ENCODE assay signal across 18 cellular contexts in the genomic region with DNA sequence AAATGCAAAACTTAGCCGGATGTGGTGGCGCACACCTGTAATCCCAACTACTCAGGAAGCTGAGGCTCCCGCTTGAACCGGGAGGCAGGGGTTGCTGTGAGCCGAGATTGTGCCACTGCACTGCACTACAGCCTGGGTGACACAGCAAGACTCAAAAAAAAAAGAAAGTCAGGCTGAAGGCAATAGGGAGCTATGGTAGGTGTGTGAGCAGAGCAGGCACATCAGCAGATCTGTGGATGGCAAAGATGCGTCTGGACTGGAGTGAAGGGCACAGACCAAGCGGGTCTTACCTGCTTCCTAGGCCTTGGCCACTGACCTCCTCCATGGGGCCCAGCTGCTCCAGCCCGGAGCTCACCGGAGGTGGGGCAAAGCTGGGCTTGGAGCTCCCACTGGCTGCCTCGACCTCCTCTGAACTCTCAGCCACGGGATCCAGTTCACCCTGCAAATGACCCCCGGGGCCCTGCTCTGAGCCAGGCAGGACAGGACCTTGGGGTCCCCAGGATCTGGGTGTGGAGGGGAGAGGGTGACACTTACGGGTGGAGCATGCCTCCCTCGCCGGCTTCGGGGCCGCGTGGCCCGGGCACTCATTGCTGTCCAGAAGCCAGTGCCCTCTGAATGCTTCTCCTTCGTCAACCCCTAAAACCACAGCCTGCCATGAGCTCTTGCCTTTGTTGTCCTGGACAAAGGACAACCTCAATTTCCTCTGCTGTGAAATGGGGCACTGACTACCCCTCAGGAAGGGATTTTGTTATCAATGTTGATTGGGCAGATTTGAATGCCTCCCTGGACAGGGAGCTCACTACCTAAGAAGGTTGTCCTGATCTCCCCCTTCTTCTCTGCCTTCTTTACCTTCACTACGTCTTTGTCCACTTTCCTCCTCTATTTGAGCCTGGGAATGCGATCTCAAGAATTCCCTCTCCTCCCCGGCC. TPM values are rescaled to one million over a fixed set of nuclear protein-coding genes. Genes with fewer than 3 reads are reported as not detected.
DNase-seq lines count a peak whose midpoint lies in the region; ATAC-seq and TF ChIP-seq lines count a peak whose summit lies in the region.
"Had no signal": no experiment of that assay in that cellular context is flagged by ENCODE, and none has a peak within 500 bp of the region (broad histone marks: within the 10 kb centered on the region; RNA-seq: fewer than 3 reads in every experiment).

No MANE protein-coding gene starts in this region.

- H3K79me2 ChIP-seq in mesendoderm (ENCODE audit: control insufficient read depth, insufficient read depth, low read length): peaks cover 3% of the 10 kb centered on the region

- no peak overlapping the region for H3K27ac ChIP-seq in mesendoderm (ENCODE audit: low read depth, low read length)
- peak overlapping the region; percentile 27 for H3K27ac ChIP-seq in temporal lobe (ENCODE audit: low read depth, low read length)
- no peak overlapping the region for H3K27ac ChIP-seq in ovary
- H3K27ac ChIP-seq: pancreas had no signal

- H4K5ac ChIP-seq in mesendoderm (ENCODE audit: low read length): peak overlapping the region; percentile 47

- H3K4me1 Mint-ChIP-seq in activated CD8-positive, alpha-beta T cell treated with anti-CD3 and anti-CD28 coated beads for 36 hours (ENCODE audit: low read depth): peaks cover 21% of the 10 kb centered on the region
- peaks cover 33% of the 10 kb centered on the region for H3K4me1 Mint-ChIP-seq in activated CD8-positive, alpha-beta T cell treated with anti-CD3 and anti-CD28 coated beads, Interleukin-2, amount 10 ng/mL, durations not matched to agents 7 days and 5 days (ENCODE audit: low read depth)
- H3K4me1 Mint-ChIP-seq in activated B cell treated with CpG ODN at 0.5 μM for 24 hours: peaks cover 33% of the 10 kb centered on the region

- H2BK120ac ChIP-seq in mesendoderm (ENCODE audit: low read depth, low read length): no peak overlapping the region

- H2BK5ac ChIP-seq in mesendoderm (ENCODE audit: low read length): no peak overlapping the region

- no peak overlapping the region for H3K4ac ChIP-seq in mesendoderm (ENCODE audit: low read depth, low read length)

- no peaks in the 10 kb centered on the region for H3K9me3 Mint-ChIP-seq in activated CD8-positive, alpha-beta T cell treated with anti-CD3 and anti-CD28 coated beads for 36 hours
- H3K9me3 Mint-ChIP-seq in activated CD8-positive, alpha-beta T cell treated with anti-CD3 and anti-CD28 coated beads, Interleukin-2, amount 10 ng/mL, durations not matched to agents 7 days and 5 days (ENCODE audit: insufficient read depth): no peaks in the 10 kb centered on the region
- H3K9me3 Mint-ChIP-seq in activated B cell treated with CpG ODN at 0.5 μM for 24 hours: no peaks in the 10 kb centered on the region

- H3K9ac ChIP-seq in mesendoderm (ENCODE audit: low read length): peak overlapping the region; percentile 61

- CTCF ChIA-PET in activated CD8-positive, alpha-beta T cell treated with anti-CD3 and anti-CD28 coated beads for 36 hours (lab: Charles Lee): interaction anchor here (1.2 to 5.9 kb wide), 4 partner anchors 19 to 125 kb away, joined by 3 to 46 read pairs (median 3); a partner anchor contains a TSS
- CTCF ChIA-PET in activated CD8-positive, alpha-beta T cell treated with anti-CD3 and anti-CD28 coated beads, Interleukin-2, amount 10 ng/mL, durations not matched to agents 7 days and 5 days (lab: Charles Lee): interaction anchor here (0.6 to 10.9 kb wide), 7 partner anchors 18 to 558 kb away, joined by 3 to 109 read pairs (median 3); a partner anchor contains a TSS
- CTCF ChIA-PET in activated B cell treated with CpG ODN at 0.5 μM for 24 hours (lab: Charles Lee): interaction anchor here (0.7 to 1.2 kb wide), 2 partner anchors 17 to 37 kb away, joined by 3 to 4 read pairs; a partner anchor contains a TSS

- POLR2A ChIA-PET in activated CD8-positive, alpha-beta T cell treated with anti-CD3 and anti-CD28 coated beads for 36 hours (lab: Charles Lee): interaction anchor here (0.6 to 5.7 kb wide), 3 partner anchors 18 to 680 kb away, joined by 3 to 36 read pairs (median 6); a partner anchor contains a TSS
- POLR2A ChIA-PET in activated CD8-positive, alpha-beta T cell treated with anti-CD3 and anti-CD28 coated beads, Interleukin-2, amount 10 ng/mL, durations not matched to agents 7 days and 5 days (lab: Charles Lee): interaction anchor here (0.5 to 0.7 kb wide), 3 partner anchors 8 to 44 kb away, joined by 3 to 4 read pairs (median 3); no protein-coding TSS in a partner anchor
- POLR2A ChIA-PET in activated B cell treated with CpG ODN at 0.5 μM for 24 hours (lab: Charles Lee): interaction anchor here (0.6 to 2.4 kb wide), 5 partner anchors 38 to 936 kb away, joined by 3 to 9 read pairs (median 3); a partner anchor contains a TSS

- WGBS in mesendoderm (ENCODE audit: extremely low coverage, insufficient coverage, low lambda C conversion rate): no CpG with 5 or more reads among the region's 23 CpGs
- 72 to 76% (median 75%) methylated on average over 23 of the region's 23 CpGs for WGBS in ovary, 3 donors

- ATAC-seq in activated CD8-positive, alpha-beta T cell treated with anti-CD3 and anti-CD28 coated beads for 36 hours: no peak
- ATAC-seq in activated CD8-positive, alpha-beta T cell treated with anti-CD3 and anti-CD28 coated beads, Interleukin-2, amount 10 ng/mL, durations not matched to agents 7 days and 5 days: no peak
- ATAC-seq in activated B cell treated with CpG ODN at 0.5 μM for 24 hours (ENCODE audit: low read depth): no peak
- ATAC-seq: activated CD8-positive, alpha-beta memory T cell treated with anti-CD3 and anti-CD28 coated beads, Interleukin-2, amount 10 ng/mL, durations not matched to agents 7 days and 5 days; pancreas; stimulated activated naive CD8-positive, alpha-beta T cell treated with anti-CD3 and anti-CD28 coated beads, Interleukin-15, Interleukin-2, amounts not matched to agents 100 U/mL and 50 U/mL, for 24 hours had no signal

- peaks cover 1% of the 10 kb centered on the region for H3K36me3 Mint-ChIP-seq in activated CD8-positive, alpha-beta T cell treated with anti-CD3 and anti-CD28 coated beads for 36 hours (ENCODE audit: low read depth)
- no peaks in the 10 kb centered on the region for H3K36me3 Mint-ChIP-seq in activated CD8-positive, alpha-beta T cell treated with anti-CD3 and anti-CD28 coated beads, Interleukin-2, amount 10 ng/mL, durations not matched to agents 7 days and 5 days (ENCODE audit: low read depth)
- H3K36me3 Mint-ChIP-seq in activated B cell treated with CpG ODN at 0.5 μM for 24 hours (ENCODE audit: low read depth): peaks cover 8% of the 10 kb centered on the region
- H3K36me3 Mint-ChIP-seq: activated CD8-positive, alpha-beta memory T cell treated with anti-CD3 and anti-CD28 coated beads, Interleukin-2, amount 10 ng/mL, durations not matched to agents 7 days and 5 days had no signal

- H3K4me2 ChIP-seq in mesendoderm (ENCODE audit: low read length): no peak overlapping the region

- peaks cover 2% of the 10 kb centered on the region for H3K4me1 ChIP-seq in mesendoderm (ENCODE audit: control insufficient read depth, low read depth, low read length)
- H3K4me1 ChIP-seq in ovary (ENCODE audit: insufficient read depth): peaks cover 4% of the 10 kb centered on the region

- no peak overlapping the region for H3K23ac ChIP-seq in mesendoderm (ENCODE audit: low read length)

- no peaks in the 10 kb centered on the region for H3K27me3 ChIP-seq in mesendoderm (ENCODE audit: insufficient read depth, low read length, poor library complexity)
- no peaks in the 10 kb centered on the region for H3K27me3 ChIP-seq in ovary
- H3K27me3 ChIP-seq: adrenal gland, pancreas, Peyer's patch had no signal

- H2BK15ac ChIP-seq in mesendoderm (replicated peaks; ENCODE audit: low read depth): no peak overlapping the region

- H4K8ac ChIP-seq in mesendoderm (ENCODE audit: low read depth, low read length): no peak overlapping the region

- H3K27me3 Mint-ChIP-seq in activated CD8-positive, alpha-beta T cell treated with anti-CD3 and anti-CD28 coated beads for 36 hours: no peaks in the 10 kb centered on the region
- peaks cover 2% of the 10 kb centered on the region for H3K27me3 Mint-ChIP-seq in activated CD8-positive, alpha-beta T cell treated with anti-CD3 and anti-CD28 coated beads, Interleukin-2, amount 10 ng/mL, durations not matched to agents 7 days and 5 days (ENCODE audit: low read depth)
- no peaks in the 10 kb centered on the region for H3K27me3 Mint-ChIP-seq in activated B cell treated with CpG ODN at 0.5 μM for 24 hours
- H3K27me3 Mint-ChIP-seq: activated CD8-positive, alpha-beta memory T cell treated with anti-CD3 and anti-CD28 coated beads, Interleukin-2, amount 10 ng/mL, durations not matched to agents 7 days and 5 days had no signal

- peak overlapping the region; percentile 5 for H3K18ac ChIP-seq in mesendoderm (ENCODE audit: low read length)

- H3K36me3 ChIP-seq in mesendoderm (ENCODE audit: control insufficient read depth, insufficient read depth, low read length) (no peaks in the 10 kb centered on the region), ovary (no peaks in the 10 kb centered on the region)
- H3K36me3 ChIP-seq: pancreas had no signal

- peak overlapping the region; percentile 6 for H3K27ac Mint-ChIP-seq in activated CD8-positive, alpha-beta T cell treated with anti-CD3 and anti-CD28 coated beads for 36 hours
- H3K27ac Mint-ChIP-seq in activated CD8-positive, alpha-beta T cell treated with anti-CD3 and anti-CD28 coated beads, Interleukin-2, amount 10 ng/mL, durations not matched to agents 7 days and 5 days: no peak overlapping the region
- peak overlapping the region; percentile 24 for H3K27ac Mint-ChIP-seq in activated B cell treated with CpG ODN at 0.5 μM for 24 hours
- H3K27ac Mint-ChIP-seq: activated CD8-positive, alpha-beta memory T cell treated with anti-CD3 and anti-CD28 coated beads, Interleukin-2, amount 10 ng/mL, durations not matched to agents 7 days and 5 days had no signal

- no peak for TF ChIP-seq CTCF in activated CD8-positive, alpha-beta T cell treated with anti-CD3 and anti-CD28 coated beads for 36 hours (IDR thresholded peaks at IDR 0.05)
- TF ChIP-seq CTCF in activated B cell treated with CpG ODN at 0.5 μM for 24 hours (IDR thresholded peaks at IDR 0.05) (no peak), ovary (IDR thresholded peaks at IDR 0.05) (no peak)

- peak overlapping the region; percentile 71 for H2AK5ac ChIP-seq in mesendoderm (ENCODE audit: low read length)

- TF ChIP-seq POLR2A in ovary (IDR thresholded peaks at IDR 0.05): no peak

- H3K56ac ChIP-seq in mesendoderm (ENCODE audit: low read length): peak overlapping the region; percentile 81

- no peaks in the 10 kb centered on the region for H3K79me1 ChIP-seq in mesendoderm (ENCODE audit: low read length)

- intact Hi-C loops in activated CD8-positive, alpha-beta T cell treated with anti-CD3 and anti-CD28 coated beads for 36 hours (cut with micrococcal nuclease): no loop called here
- intact Hi-C loops in activated B cell treated with CpG ODN at 0.5 μM for 24 hours (cut with micrococcal nuclease) (no loop called here), ovary (cut with DNase I) (no loop called here)

- no peak overlapping the region for H3K4me3 Mint-ChIP-seq in activated CD8-positive, alpha-beta T cell treated with anti-CD3 and anti-CD28 coated beads for 36 hours
- H3K4me3 Mint-ChIP-seq in activated CD8-positive, alpha-beta T cell treated with anti-CD3 and anti-CD28 coated beads, Interleukin-2, amount 10 ng/mL, durations not matched to agents 7 days and 5 days: no peak overlapping the region
- H3K4me3 Mint-ChIP-seq in activated B cell treated with CpG ODN at 0.5 μM for 24 hours: no peak overlapping the region
- H3K4me3 Mint-ChIP-seq: activated CD8-positive, alpha-beta memory T cell treated with anti-CD3 and anti-CD28 coated beads, Interleukin-2, amount 10 ng/mL, durations not matched to agents 7 days and 5 days had no signal

- DNase-seq in activated CD8-positive, alpha-beta T cell treated with anti-CD3 and anti-CD28 coated beads for 36 hours: no peak
- DNase-seq in activated CD8-positive, alpha-beta T cell treated with anti-CD3 and anti-CD28 coated beads, Interleukin-2, amount 10 ng/mL, durations not matched to agents 7 days and 5 days: no peak
- DNase-seq in activated B cell treated with CpG ODN at 0.5 μM for 24 hours (no peak), mesendoderm (no peak), NCI-H2171 (lab: John Stamatoyannopoulos, UW) (no peak), NCI-H526 (lab: John Stamatoyannopoulos, UW) (no peak), ovary (no peak)
- DNase-seq: activated CD8-positive, alpha-beta memory T cell treated with anti-CD3 and anti-CD28 coated beads, Interleukin-2, amount 10 ng/mL, durations not matched to agents 7 days and 5 days; DMS153; NCI-H446 treated with DMSO at 0.1 percent for 48 hours; stimulated activated CD4-positive, alpha-beta T cell treated with anti-CD3 and anti-CD28 coated beads, Interleukin-1b, Interleukin-23, amount 100 ng/mL, for 48 hours; stimulated activated naive CD8-positive, alpha-beta T cell treated with anti-CD3 and anti-CD28 coated beads, Interleukin-15, Interleukin-2, amounts not matched to agents 100 U/mL and 50 U/mL, for 24 hours; T1000 had no signal

- no peak for TF ChIP-seq EP300 in ovary (IDR thresholded peaks at IDR 0.05)

- H3K4me3 ChIP-seq in mesendoderm (ENCODE audit: low read length) (no peak overlapping the region), ovary (no peak overlapping the region)
- H3K4me3 ChIP-seq: pancreas had no signal

- H3K9me3 ChIP-seq in ovary: no peaks in the 10 kb centered on the region
- H3K9me3 ChIP-seq: pancreas, Peyer's patch had no signal

RNA-seq across cellular contexts. Expression of a gene that starts 0.6 kb away (rescaled TPM):
- total RNA-seq in activated CD8-positive, alpha-beta T cell treated with anti-CD3 and anti-CD28 coated beads for 36 hours: under 1 TPM in 1 of 2 experiments, not detected in 1; 0.29 TPM
- not detected for total RNA-seq in activated CD8-positive, alpha-beta T cell treated with anti-CD3 and anti-CD28 coated beads, Interleukin-2, amount 10 ng/mL, durations not matched to agents 7 days and 5 days
- total RNA-seq in activated B cell treated with CpG ODN at 0.5 μM for 24 hours (0.42 and 0.44 TPM in 2 replicates), temporal lobe (0.74 TPM), ovary (1 to 10 TPM; 1.5 to 7.0 (median 2.0) TPM)
- 1.6 TPM for polyA plus RNA-seq in mesendoderm (2013, experiment 1 of 2)
- 1.5 TPM for polyA plus RNA-seq in mesendoderm (2013, experiment 2 of 2)
- 1 to 10 TPM; 1.1 to 8.9 TPM for polyA plus RNA-seq in ovary
- total RNA-seq: A673; activated CD8-positive, alpha-beta memory T cell treated with anti-CD3 and anti-CD28 coated beads, Interleukin-2, amount 10 ng/mL, durations not matched to agents 7 days and 5 days had no signal

RNA-seq across cellular contexts. Expression of a gene that starts 3.3 kb away (rescaled TPM):
- 100 to 1,000 TPM; 105 to 106 TPM for total RNA-seq in activated CD8-positive, alpha-beta T cell treated with anti-CD3 and anti-CD28 coated beads for 36 hours
- total RNA-seq in activated CD8-positive, alpha-beta T cell treated with anti-CD3 and anti-CD28 coated beads, Interleukin-2, amount 10 ng/mL, durations not matched to agents 7 days and 5 days: 100 to 1,000 TPM; 116 to 117 TPM
- total RNA-seq in activated B cell treated with CpG ODN at 0.5 μM for 24 hours (121 and 135 TPM in 2 replicates), temporal lobe (70.8 TPM), ovary (10 to 100 TPM; 37.4 to 74.8 (median 57.8) TPM)
- polyA plus RNA-seq in mesendoderm (2013, experiment 1 of 2): 119 TPM
- polyA plus RNA-seq in mesendoderm (2013, experiment 2 of 2): 120 TPM
- 10 to 100 TPM; 62.6 to 99.1 TPM for polyA plus RNA-seq in ovary

RNA-seq across cellular contexts. Expression of a gene that starts 17.7 kb away (rescaled TPM):
- 10 to 100 TPM; 15.9 to 18.4 TPM for total RNA-seq in activated CD8-positive, alpha-beta T cell treated with anti-CD3 and anti-CD28 coated beads for 36 hours
- total RNA-seq in activated CD8-positive, alpha-beta T cell treated with anti-CD3 and anti-CD28 coated beads, Interleukin-2, amount 10 ng/mL, durations not matched to agents 7 days and 5 days: 10 to 100 TPM; 10.7 to 13.8 TPM
- 7.9 and 9.1 TPM in 2 replicates for total RNA-seq in activated B cell treated with CpG ODN at 0.5 μM for 24 hours
- polyA plus RNA-seq in mesendoderm (2013, experiment 1 of 2): 1.6 TPM
- polyA plus RNA-seq in mesendoderm (2013, experiment 2 of 2): 1.8 TPM
- total RNA-seq in temporal lobe: 0.74 TPM
- total RNA-seq in ovary: 1 to 10 TPM in 4 of 7 donors, under 1 TPM in 3; 0.23 to 1.6 (median 1.4) TPM
- polyA plus RNA-seq in ovary: under 1 TPM; 0.12 to 0.65 TPM

RNA-seq across cellular contexts. Expression of a gene that starts 18.3 kb away (rescaled TPM):
- 1 to 10 TPM; 7.0 TPM for total RNA-seq in activated CD8-positive, alpha-beta T cell treated with anti-CD3 and anti-CD28 coated beads for 36 hours
- total RNA-seq in activated CD8-positive, alpha-beta T cell treated with anti-CD3 and anti-CD28 coated beads, Interleukin-2, amount 10 ng/mL, durations not matched to agents 7 days and 5 days: 1 to 10 TPM; 4.1 to 4.3 TPM
- 4.3 and 4.6 TPM in 2 replicates for total RNA-seq in activated B cell treated with CpG ODN at 0.5 μM for 24 hours
- 63.1 TPM for polyA plus RNA-seq in mesendoderm (2013, experiment 1 of 2)
- polyA plus RNA-seq in mesendoderm (2013, experiment 2 of 2): 61.8 TPM
- total RNA-seq in temporal lobe: 7.1 TPM
- total RNA-seq in ovary: 10 to 100 TPM; 21.5 to 46.4 (median 28.4) TPM
- polyA plus RNA-seq in ovary: 10 to 100 TPM in 1 of 2 donors, 1 to 10 TPM in 1; 3.7 to 10.5 TPM

RNA-seq across cellular contexts. Expression of a gene that starts 38.0 kb away (rescaled TPM):
- 10 to 100 TPM; 20.1 TPM for total RNA-seq in activated CD8-positive, alpha-beta T cell treated with anti-CD3 and anti-CD28 coated beads for 36 hours
- total RNA-seq in activated CD8-positive, alpha-beta T cell treated with anti-CD3 and anti-CD28 coated beads, Interleukin-2, amount 10 ng/mL, durations not matched to agents 7 days and 5 days: 10 to 100 TPM; 24.3 to 28.3 TPM
- total RNA-seq in activated B cell treated with CpG ODN at 0.5 μM for 24 hours (22.4 and 25.8 TPM in 2 replicates), temporal lobe (1.7 TPM), ovary (10 to 100 TPM in 6 of 7 donors, 1 to 10 TPM in 1; 6.4 to 39.8 (median 20.3) TPM)
- polyA plus RNA-seq in mesendoderm (2013, experiment 1 of 2): 17.6 TPM
- polyA plus RNA-seq in mesendoderm (2013, experiment 2 of 2): 17.5 TPM
- 10 to 100 TPM; 16.7 to 18.6 TPM for polyA plus RNA-seq in ovary
